In genomic region chr12:26935636-26936378, GRCh38 we compare ENCODE assay signal across 10 cellular contexts. TPM values are rescaled to one million over a fixed set of nuclear protein-coding genes. Genes with fewer than 3 reads are reported as not detected.
DNase-seq lines count a peak whose midpoint lies in the region; ATAC-seq, FAIRE-seq and TF ChIP-seq lines count a peak whose summit lies in the region.
"Had no signal": no experiment of that assay in that cellular context is flagged by ENCODE, and none has a peak within 500 bp of the region (broad histone marks: within the 10 kb centered on the region; RNA-seq: fewer than 3 reads in every experiment).

No MANE protein-coding gene starts in this region.

- H4K8ac ChIP-seq in H1 (ENCODE audit: extremely low read depth, insufficient read depth, low read length): no peak overlapping the region

- H3K56ac ChIP-seq in H1 (replicated peaks; ENCODE audit: insufficient read length, low read depth, low read length): no peak overlapping the region

- H3K4me2 ChIP-seq in H1 (ENCODE audit: insufficient read depth in 1 of 2, low read depth in 2 of 2, low read length in 2 of 2) (peak overlapping the region; percentile 63 to 90; a peak in 2 of 4 replicates), smooth muscle cell (peak overlapping the region; percentile 90)

- H3K4me3 ChIP-seq in Panc1 (ENCODE audit: low read depth in 2 of 2, low read length in 2 of 2): peak overlapping the region; percentile 31 to 98
- H3K4me3 ChIP-seq in H1 (ENCODE audit: extremely low read depth in 1 of 4, insufficient read depth in 2 of 4, low read depth in 3 of 4, low read length in 4 of 4): peak overlapping the region in 1 of 4 experiments; percentile 97; a peak in 1 of 8 replicates
- peak overlapping the region; percentile 68 for H3K4me3 ChIP-seq in smooth muscle cell
- no peak overlapping the region for H3K4me3 ChIP-seq in SJCRH30

- H3K79me1 ChIP-seq in H1 (ENCODE audit: low read depth, low read length): no peaks in the 10 kb centered on the region; the same call in 1 of the 2 replicates

- no peak for TF ChIP-seq RAD21 in H1 (IDR thresholded peaks at IDR 0.05 in 1 of 2, conservative IDR thresholded peaks at IDR 0.05 in 1 of 2; ENCODE audit: low read depth in 2 of 2, low read length in 2 of 2)

- H3K36me3 ChIP-seq in Panc1 (ENCODE audit: control insufficient read depth, insufficient read depth, low read length) (peaks cover 14% of the 10 kb centered on the region), H1 (ENCODE audit: control insufficient read depth in 2 of 4, insufficient read depth in 4 of 4, low read length in 3 of 4) (peaks cover 0 to 9% (median 3%) of the 10 kb centered on the region in 4 experiments; a peak in 4 of 8 replicates), smooth muscle cell (ENCODE audit: low read depth) (no peaks in the 10 kb centered on the region), SJCRH30 (no peaks in the 10 kb centered on the region)

- no peak overlapping the region for H3K23ac ChIP-seq in H1 (ENCODE audit: insufficient read length)

- no peak for ATAC-seq in activated CD4-positive, alpha-beta T cell treated with anti-CD3 and anti-CD28 coated beads for 36 hours
- ATAC-seq in Panc1 (no peak), GM18873 (IDR thresholded peaks at IDR 0.05; ENCODE audit: low FRiP score, unreplicated experiment) (no peak)
- ATAC-seq: left colon had no signal

- H2BK12ac ChIP-seq in H1 (ENCODE audit: low read depth, low read length): no peak overlapping the region

- no peak overlapping the region for H4K91ac ChIP-seq in H1 (replicated peaks; ENCODE audit: insufficient read length, low read length)

- DNase-seq in activated CD4-positive, alpha-beta T cell treated with anti-CD3 and anti-CD28 coated beads for 36 hours: peak; percentile 54
- DNase-seq in activated CD4-positive, alpha-beta T cell treated with anti-CD3 and anti-CD28 coated beads for 4 hours: no peak
- no peak for DNase-seq in Panc1 (ENCODE audit: low read depth, low spot score)
- no peak for DNase-seq in H1 (ENCODE audit: low read depth in 1 of 2, low spot score in 2 of 2)
- no peak for DNase-seq in smooth muscle cell (lab: John Stamatoyannopoulos, UW; ENCODE audit: unreplicated experiment)
- no peak for DNase-seq in SJCRH30
- DNase-seq in GF-D8 (lab: John Stamatoyannopoulos, UW): no peak
- DNase-seq: left colon had no signal

- H3K23me2 ChIP-seq in H1 (ENCODE audit: low read depth, low read length): peaks cover 5% of the 10 kb centered on the region

- H3K9me3 ChIP-seq in Panc1 (ENCODE audit: control insufficient read depth, insufficient read depth, low read depth, low read length) (no peaks in the 10 kb centered on the region), H1 (ENCODE audit: insufficient read depth in 2 of 2, low read depth in 1 of 2, low read length in 1 of 2) (no peaks in the 10 kb centered on the region), smooth muscle cell (replicated peaks; ENCODE audit: low read depth) (no peaks in the 10 kb centered on the region), SJCRH30 (replicated peaks) (no peaks in the 10 kb centered on the region)

- H3K36me3 Mint-ChIP-seq in activated CD4-positive, alpha-beta T cell treated with anti-CD3 and anti-CD28 coated beads for 36 hours (ENCODE audit: low read depth): peaks cover 35% of the 10 kb centered on the region

- H3K4me1 ChIP-seq in Panc1 (ENCODE audit: control insufficient read depth, insufficient read depth, low read length) (peaks cover 34% of the 10 kb centered on the region), H1 (replicated peaks in 1 of 4; ENCODE audit: control insufficient read depth in 3 of 4, insufficient read depth in 4 of 4, low read length in 3 of 4) (peaks cover 0 to 5% (median 3%) of the 10 kb centered on the region in 4 experiments; a peak in 6 of 7 replicates), smooth muscle cell (ENCODE audit: low read depth) (peaks cover 29% of the 10 kb centered on the region), SJCRH30 (peaks cover 10% of the 10 kb centered on the region; the same call in 1 of the 2 replicates)

- no peak overlapping the region for H3K18ac ChIP-seq in H1 (ENCODE audit: extremely low read depth, low read length)

- 91% methylated on average over 7 of the region's 7 CpGs; no CpG with 5 or more reads in 1 of the 2 experiments for WGBS in H1 (ENCODE audit: extremely low coverage in 1 of 2, insufficient coverage in 1 of 2, insufficient read length in 1 of 2, insufficient replicate concordance in 2 of 2, low coverage in 1 of 2, low lambda C conversion rate in 2 of 2, missing lambda C conversion rate in 1 of 2), 2 experiments
- 91% methylated on average over 7 of the region's 7 CpGs for WGBS in smooth muscle cell (ENCODE audit: low lambda C conversion rate)

- H3K27me3 ChIP-seq in Panc1 (ENCODE audit: control insufficient read depth, insufficient read depth, low read length) (no peaks in the 10 kb centered on the region), H1 (replicated peaks in 1 of 4; ENCODE audit: control insufficient read depth in 3 of 4, extremely low read depth in 1 of 4, insufficient read depth in 3 of 4, low read length in 3 of 4) (no peaks in the 10 kb centered on the region), smooth muscle cell (ENCODE audit: low read depth) (no peaks in the 10 kb centered on the region), SJCRH30 (no peaks in the 10 kb centered on the region)

- FAIRE-seq in H1 (lab: Jason Lieb, UNC): no peak
- FAIRE-seq: A204.1 had no signal

- H3K27ac Mint-ChIP-seq in activated CD4-positive, alpha-beta T cell treated with anti-CD3 and anti-CD28 coated beads for 36 hours: peak overlapping the region; percentile 99

- no peak overlapping the region for H3K14ac ChIP-seq in H1 (ENCODE audit: insufficient read length)

- no peak for TF ChIP-seq POLR2A in H1 (IDR thresholded peaks at IDR 0.05; ENCODE audit: control extremely low read depth in 1 of 2, low read depth in 2 of 2, low read length in 2 of 2)

- no peak overlapping the region for H2BK5ac ChIP-seq in H1 (ENCODE audit: low read depth, low read length)

- no peak overlapping the region for H2BK20ac ChIP-seq in H1 (ENCODE audit: low read length)

- intact Hi-C loops in activated CD4-positive, alpha-beta T cell treated with anti-CD3 and anti-CD28 coated beads for 36 hours (cut with DNase I, micrococcal nuclease): loop anchor here (1.0 to 10.0 kb wide), 5 partner anchors 241 to 1884 kb away; partner anchors contain the start of gene MRPS35 (in 1 of the 2)
- intact Hi-C loops in Panc1 (cut with micrococcal nuclease; ENCODE audit: unreplicated experiment): loop anchor here (5.0 kb wide), 1 partner anchor 76 kb away; the partner anchor contains the start of gene TM7SF3

- no peak overlapping the region for H2AK5ac ChIP-seq in H1 (ENCODE audit: low read depth, low read length)

- CTCF ChIA-PET in activated CD4-positive, alpha-beta T cell treated with anti-CD3 and anti-CD28 coated beads for 36 hours (lab: Charles Lee): interaction anchor here (0.9 to 1.2 kb wide), 3 partner anchors 10 to 79 kb away, joined by 3 to 4 read pairs (median 3); no protein-coding TSS in a partner anchor
- CTCF ChIA-PET in Panc1 (lab: Charles Lee) (no interaction called here), H1 (lab: Charles Lee; ENCODE audit: partially characterized antibody) (no interaction called here)

- peak overlapping the region; percentile 98 for H3K4me3 Mint-ChIP-seq in activated CD4-positive, alpha-beta T cell treated with anti-CD3 and anti-CD28 coated beads for 36 hours

- TF ChIP-seq CTCF in Panc1 (IDR thresholded peaks at IDR 0.05) (no peak), H1 (IDR thresholded peaks at IDR 0.05; ENCODE audit: control extremely low read depth in 1 of 3, insufficient read depth in 1 of 3, low read depth in 1 of 3, low read length in 3 of 3) (no peak), smooth muscle cell (IDR thresholded peaks at IDR 0.05; ENCODE audit: borderline replicate concordance, insufficient read depth, poor library complexity, severe bottlenecking) (no peak)

- H3K9ac ChIP-seq in H1 (replicated peaks in 1 of 4; ENCODE audit: extremely low read depth in 1 of 4, low read depth in 3 of 4, low read length in 3 of 4): no peak overlapping the region
- peak overlapping the region; percentile 96 for H3K9ac ChIP-seq in smooth muscle cell (ENCODE audit: low read depth)

- H3K4me1 Mint-ChIP-seq in activated CD4-positive, alpha-beta T cell treated with anti-CD3 and anti-CD28 coated beads for 36 hours: peaks cover 47% of the 10 kb centered on the region

- H3K27me3 Mint-ChIP-seq in activated CD4-positive, alpha-beta T cell treated with anti-CD3 and anti-CD28 coated beads for 36 hours: no peaks in the 10 kb centered on the region

- in situ Hi-C loops in Panc1 (cut with HindIII; ENCODE audit: low pct_unique_long_range_greater_than_20kb, low sequenced_read_pairs): no loop called here

- H3K79me2 ChIP-seq in H1 (ENCODE audit: control insufficient read depth in 1 of 2, insufficient read depth in 2 of 2, low read length in 2 of 2) (peaks cover 5 to 61% of the 10 kb centered on the region in 2 experiments; a peak in 3 of 4 replicates), smooth muscle cell (ENCODE audit: low read depth) (peaks cover 59% of the 10 kb centered on the region)

- no peaks in the 10 kb centered on the region for H3K9me3 Mint-ChIP-seq in activated CD4-positive, alpha-beta T cell treated with anti-CD3 and anti-CD28 coated beads for 36 hours (ENCODE audit: low read depth)

- no TSS peak for BruUV-seq in Panc1 (replicated peaks; lab: Mats Ljungman, UMichigan)

- no peak for TF ChIP-seq EP300 in H1 (IDR thresholded peaks at IDR 0.05; ENCODE audit: borderline replicate concordance in 1 of 2, low read depth in 2 of 2, low read length in 2 of 2)

- H2BK120ac ChIP-seq in H1 (replicated peaks; ENCODE audit: low read depth, low read length): no peak overlapping the region

- no peaks in the 10 kb centered on the region for H3F3A ChIP-seq in smooth muscle cell (ENCODE audit: low read depth)

- H2BK15ac ChIP-seq in H1 (ENCODE audit: low read length): no peak overlapping the region

- peak overlapping the region; percentile 98; the same call in 1 of the 2 replicates for H3K27ac ChIP-seq in Panc1 (ENCODE audit: low read length)
- H3K27ac ChIP-seq in H1 (ENCODE audit: low read depth, low read length): no peak overlapping the region
- no peak overlapping the region for H3K27ac ChIP-seq in smooth muscle cell (ENCODE audit: low read depth)
- no peak overlapping the region for H3K27ac ChIP-seq in SJCRH30

- H2AFZ ChIP-seq in H1 (ENCODE audit: low read length) (no peak overlapping the region), smooth muscle cell (ENCODE audit: low read depth) (no peak overlapping the region)

- H4K20me1 ChIP-seq in H1 (replicated peaks in 1 of 2; ENCODE audit: control insufficient read depth in 1 of 2, insufficient read depth in 2 of 2, low read length in 2 of 2) (peaks cover 4% of the 10 kb centered on the region in 2 experiments), smooth muscle cell (ENCODE audit: low read depth) (peaks cover 21% of the 10 kb centered on the region)

- H4K5ac ChIP-seq in H1 (ENCODE audit: insufficient read length, low read depth, low read length): no peak overlapping the region

- no peak overlapping the region for H3K4ac ChIP-seq in H1 (replicated peaks; ENCODE audit: insufficient read length, low read depth, low read length)

- POLR2A ChIA-PET in activated CD4-positive, alpha-beta T cell treated with anti-CD3 and anti-CD28 coated beads for 36 hours (lab: Charles Lee): no interaction called here
- POLR2A ChIA-PET in Panc1 (lab: Charles Lee): interaction anchor here (0.6 kb wide), 1 partner anchor 17 kb away, joined by 14 read pairs; no protein-coding TSS in a partner anchor
- POLR2A ChIA-PET in H1 (lab: Charles Lee; ENCODE audit: partially characterized antibody): interaction anchor here (1.4 kb wide), 1 partner anchor 9 kb away, joined by 3 read pairs; no protein-coding TSS in a partner anchor

RNA-seq across cellular contexts. Expression of gene INTS13, which starts 2.0 kb away (rescaled TPM):
- total RNA-seq in activated CD4-positive, alpha-beta T cell treated with anti-CD3 and anti-CD28 coated beads for 36 hours: 10 to 100 TPM; 66.3 to 71.5 TPM
- 55.9 TPM for total RNA-seq in Panc1 (2021; ENCODE audit: unreplicated experiment)
- 36.5 TPM for polyA plus RNA-seq in Panc1 (2012; ENCODE audit: insufficient read length)
- 53.2 and 58.2 TPM in 2 replicates for total RNA-seq in H1 (2021; fragmentation: NEBNext Ultra II Directional; extraction: Animal tissue kit (Norgen Biotek cat#: 25700))
- polyA plus RNA-seq in H1 (2011; rRNA removed): 9.4 and 20.5 TPM in 2 replicates
- 27.7 TPM for polyA plus RNA-seq in H1 (2011; cell fraction: cytosol; rRNA removed)
- polyA plus RNA-seq in H1 (2011; cell fraction: nucleus; rRNA removed): 7.1 TPM
- 22.7 to 41.3 TPM (median 28.1 TPM) in 4 replicates for polyA plus RNA-seq in H1 (2012, experiment 1 of 2)
- 9.2 TPM for polyA plus RNA-seq in H1 (2012, experiment 2 of 2)
- polyA plus RNA-seq in H1 (2013, experiment 1 of 2): 38.9 TPM
- 38.5 TPM for polyA plus RNA-seq in H1 (2013, experiment 2 of 2)
- polyA minus RNA-seq in H1 (2011; rRNA and poly(A)+ RNA removed): 33.0 and 40.3 TPM in 2 replicates
- polyA minus RNA-seq in H1 (2011; cell fraction: cytosol; rRNA and poly(A)+ RNA removed): 74.6 TPM
- polyA minus RNA-seq in H1 (2011; cell fraction: nucleus; rRNA and poly(A)+ RNA removed): 40.0 TPM
- total RNA-seq in smooth muscle cell: 34.7 and 47.5 TPM in 2 replicates
- polyA plus RNA-seq in smooth muscle cell: 12.8 and 22.0 TPM in 2 replicates
- total RNA-seq in SJCRH30 (2014; rRNA removed; shearing (Covaris generic)): 48.1 and 70.8 TPM in 2 replicates

RNA-seq across cellular contexts. Expression of gene FGFR1OP2, which starts 2.5 kb away (rescaled TPM):
- total RNA-seq in activated CD4-positive, alpha-beta T cell treated with anti-CD3 and anti-CD28 coated beads for 36 hours: 10 to 100 TPM; 38.5 to 43.1 TPM
- total RNA-seq in Panc1 (2021; ENCODE audit: unreplicated experiment) (60.1 TPM), smooth muscle cell (53.5 and 77.2 TPM in 2 replicates)
- 42.6 TPM for polyA plus RNA-seq in Panc1 (2012; ENCODE audit: insufficient read length)
- 26.5 and 34.4 TPM in 2 replicates for total RNA-seq in H1 (2021; fragmentation: NEBNext Ultra II Directional; extraction: Animal tissue kit (Norgen Biotek cat#: 25700))
- polyA plus RNA-seq in H1 (2011; rRNA removed) (8.1 and 8.8 TPM in 2 replicates), smooth muscle cell (28.0 and 28.4 TPM in 2 replicates)
- polyA plus RNA-seq in H1 (2011; cell fraction: cytosol; rRNA removed): 15.4 TPM
- 6.5 TPM for polyA plus RNA-seq in H1 (2011; cell fraction: nucleus; rRNA removed)
- 14.6 to 28.8 TPM (median 18.3 TPM) in 4 replicates for polyA plus RNA-seq in H1 (2012, experiment 1 of 2)
- polyA plus RNA-seq in H1 (2012, experiment 2 of 2): 2.3 TPM
- 29.1 TPM for polyA plus RNA-seq in H1 (2013, experiment 1 of 2)
- 29.2 TPM for polyA plus RNA-seq in H1 (2013, experiment 2 of 2)
- polyA minus RNA-seq in H1 (2011; rRNA and poly(A)+ RNA removed): 10.9 and 12.1 TPM in 2 replicates
- polyA minus RNA-seq in H1 (2011; cell fraction: cytosol; rRNA and poly(A)+ RNA removed): 17.3 TPM
- 28.7 TPM for polyA minus RNA-seq in H1 (2011; cell fraction: nucleus; rRNA and poly(A)+ RNA removed)
- 53.1 and 56.3 TPM in 2 replicates for total RNA-seq in SJCRH30 (2014; rRNA removed; shearing (Covaris generic))
